8 cellular contexts compared by ENCODE assay signal in the genomic region with DNA sequence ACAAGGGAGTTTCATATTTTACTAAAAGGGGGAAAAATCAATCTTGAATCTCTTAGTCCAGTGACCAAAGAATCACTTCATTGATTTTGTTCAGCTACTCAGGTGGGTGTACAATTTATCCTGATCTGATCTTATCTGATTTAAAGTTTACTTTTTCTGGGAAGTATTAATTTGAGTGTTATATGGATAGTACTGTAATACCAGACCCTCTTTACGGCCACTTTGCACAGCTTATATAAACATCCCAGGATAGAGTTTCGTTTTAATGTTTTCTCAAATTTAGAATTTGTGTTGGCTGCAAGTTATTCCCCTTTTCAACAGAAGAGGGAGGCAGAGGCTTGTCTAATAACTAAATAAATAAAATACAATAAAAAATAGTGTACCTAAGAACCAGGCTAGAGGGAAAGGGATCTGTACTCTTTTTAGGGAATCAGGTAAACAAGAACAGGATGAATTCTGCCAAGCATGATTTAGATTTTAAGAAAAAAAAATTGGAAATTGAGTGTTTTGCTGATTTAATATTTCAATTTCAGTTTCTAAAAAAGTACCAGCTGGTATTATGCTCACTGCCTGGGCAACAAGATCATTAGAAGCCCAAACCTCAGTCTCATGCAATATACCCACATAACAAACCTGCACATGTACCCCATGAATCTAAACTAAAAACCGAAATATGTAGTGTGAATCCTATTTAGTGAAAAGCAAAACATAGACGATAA.
DNase-seq lines count a peak whose midpoint lies in the region; ATAC-seq, FAIRE-seq and TF ChIP-seq lines count a peak whose summit lies in the region.

No MANE protein-coding gene starts in this region.

- intact Hi-C loops in HepG2 (cut with micrococcal nuclease; ENCODE audit: unreplicated experiment) = loop anchor here (1.0 to 10.0 kb wide), 3 partner anchors 34 to 339 kb away; no protein-coding TSS in a partner anchor

- TF ChIP-seq RAD21 in Ishikawa (IDR thresholded peaks at IDR 0.05; ENCODE audit: low read depth) (peak; percentile 37; the same call in 1 of the 2 replicates), HepG2 (CRISPR knock-in tag; IDR thresholded peaks at IDR 0.05) (no peak)

- WGBS in HepG2 (ENCODE audit: low lambda C conversion rate) = 63% methylated on average over 4 of the region's 4 CpGs

- no peaks in the 10 kb centered on the region for H3K36me3 ChIP-seq in BE2C
- no peaks in the 10 kb centered on the region for H3K36me3 ChIP-seq in adipocyte (ENCODE audit: control insufficient read depth, insufficient read depth, low read length, severe bottlenecking)
- no peaks in the 10 kb centered on the region for H3K36me3 ChIP-seq in HepG2 (replicated peaks in 1 of 2; ENCODE audit: control insufficient read depth in 1 of 2, insufficient read depth in 2 of 2, low read length in 2 of 2)

- H3K4me2 ChIP-seq in HepG2 (ENCODE audit: low read depth, low read length) = no peak overlapping the region

- POLR2A ChIA-PET in HepG2 (lab: Yijun Ruan, JAX) = no interaction called here

- DNase-seq in BE2C (no peak), adipocyte (ENCODE audit: low read depth) (peak; percentile 69), HepG2 (ENCODE audit: low spot score) (no peak)
- DNase-seq in activated CD4-positive, CD25-positive, alpha-beta regulatory T cell treated with anti-CD3 and anti-CD28 coated beads, Interleukin-2, amount 50 U/mL, for 72 hours = no peak

- no peak for TF ChIP-seq POLR2A in HepG2 (IDR thresholded peaks at IDR 0.05; ENCODE audit: insufficient read depth in 1 of 2, low read depth in 2 of 2, low read length in 2 of 2)

- in situ Hi-C loops in HepG2 (cut with HindIII; ENCODE audit: extremely low pct_ligation_motif_present, low pct_unique_long_range_greater_than_20kb) = loop anchor here (5.0 kb wide), 1 partner anchor 104 kb away; no protein-coding TSS in a partner anchor

- H3K9ac ChIP-seq in adipocyte (ENCODE audit: low read length) (no peak overlapping the region), HepG2 (ENCODE audit: insufficient read depth, low read depth, low read length) (no peak overlapping the region)

- FAIRE-seq in HepG2 (lab: Jason Lieb, UNC) = no peak

- no peak overlapping the region for H3K27ac ChIP-seq in HepG2 (ENCODE audit: extremely low read length, insufficient read depth, low read length)

- TF ChIP-seq CTCF in BE2C (IDR thresholded peaks at IDR 0.05; ENCODE audit: low read depth, low read length) = peak; percentile 65
- peak; percentile 31 for TF ChIP-seq CTCF in HepG2 (CRISPR knock-in tag; IDR thresholded peaks at IDR 0.05)

- no peaks in the 10 kb centered on the region for H4K20me1 ChIP-seq in HepG2 (ENCODE audit: insufficient read depth, low read length)

- H3K4me1 ChIP-seq in BE2C (no peaks in the 10 kb centered on the region), adipocyte (ENCODE audit: control insufficient read depth, insufficient read depth, low read length) (no peaks in the 10 kb centered on the region), HepG2 (ENCODE audit: insufficient read depth, low read length) (peaks cover 6% of the 10 kb centered on the region; the same call in 1 of the 2 replicates)

- no peaks in the 10 kb centered on the region for H3K79me2 ChIP-seq in HepG2 (ENCODE audit: insufficient read depth, low read length)

- no peak overlapping the region for H3K4me3 ChIP-seq in BE2C (ENCODE audit: low read depth, low read length)
- no peak overlapping the region for H3K4me3 ChIP-seq in adipocyte (ENCODE audit: low read length)
- no peak overlapping the region for H3K4me3 ChIP-seq in HepG2 (replicated peaks in 1 of 3; ENCODE audit: insufficient read depth in 1 of 3, low read depth in 2 of 3, low read length in 3 of 3)

- CTCF ChIA-PET in HepG2 (lab: Yijun Ruan, JAX; ENCODE audit: low intra/inter-chr PET ratio, low total read pairs) = no interaction called here

- no peak for ATAC-seq in HepG2
- ATAC-seq in HG03520 (IDR thresholded peaks at IDR 0.05; ENCODE audit: unreplicated experiment) = no peak
- no peak for ATAC-seq in GM19455 (IDR thresholded peaks at IDR 0.05; ENCODE audit: unreplicated experiment)
- no peak for ATAC-seq in GM21381 (IDR thresholded peaks at IDR 0.05; ENCODE audit: unreplicated experiment)

- no TSS peak for BruUV-seq in HepG2 (replicated peaks; lab: Mats Ljungman, UMichigan)

- H3K9me3 ChIP-seq in BE2C = no peaks in the 10 kb centered on the region
- H3K9me3 ChIP-seq in adipocyte (ENCODE audit: control insufficient read depth, low read length) = no peaks in the 10 kb centered on the region
- no peaks in the 10 kb centered on the region for H3K9me3 ChIP-seq in HepG2 (ENCODE audit: low read length)

- H2AFZ ChIP-seq in HepG2 (ENCODE audit: low read length) = no peak overlapping the region

- no peaks in the 10 kb centered on the region for H3K27me3 ChIP-seq in BE2C
- peaks cover 16% of the 10 kb centered on the region for H3K27me3 ChIP-seq in adipocyte (replicated peaks; ENCODE audit: control insufficient read depth, insufficient read depth, low read length)
- no peaks in the 10 kb centered on the region for H3K27me3 ChIP-seq in HepG2 (ENCODE audit: control insufficient read depth in 1 of 2, insufficient read depth in 2 of 2, low read length in 2 of 2)

- TF ChIP-seq EP300 in Ishikawa (IDR thresholded peaks at IDR 0.05; ENCODE audit: borderline replicate concordance) = no peak
- TF ChIP-seq EP300 in HepG2 (IDR thresholded peaks at IDR 0.05; ENCODE audit: low read depth in 2 of 2, low read length in 2 of 2) = no peak
- TF ChIP-seq EP300 in HepG2 (CRISPR knock-in tag; IDR thresholded peaks at IDR 0.05; ENCODE audit: borderline replicate concordance) = no peak

TF ChIP-seq in Ishikawa, 13 proteins besides CTCF, POLR2A, EP300 and RAD21 (continues in another document):
- TF ChIP-seq, protein P1, sequence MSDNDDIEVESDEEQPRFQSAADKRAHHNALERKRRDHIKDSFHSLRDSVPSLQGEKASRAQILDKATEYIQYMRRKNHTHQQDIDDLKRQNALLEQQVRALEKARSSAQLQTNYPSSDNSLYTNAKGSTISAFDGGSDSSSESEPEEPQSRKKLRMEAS (IDR thresholded peaks at IDR 0.05) = no peak
- TF ChIP-seq, protein P2, sequence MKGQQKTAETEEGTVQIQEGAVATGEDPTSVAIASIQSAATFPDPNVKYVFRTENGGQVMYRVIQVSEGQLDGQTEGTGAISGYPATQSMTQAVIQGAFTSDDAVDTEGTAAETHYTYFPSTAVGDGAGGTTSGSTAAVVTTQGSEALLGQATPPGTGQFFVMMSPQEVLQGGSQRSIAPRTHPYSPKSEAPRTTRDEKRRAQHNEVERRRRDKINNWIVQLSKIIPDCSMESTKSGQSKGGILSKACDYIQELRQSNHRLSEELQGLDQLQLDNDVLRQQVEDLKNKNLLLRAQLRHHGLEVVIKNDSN (IDR thresholded peaks at IDR 0.05) = no peak
- TF ChIP-seq CREB1 (IDR thresholded peaks at IDR 0.05; ENCODE audit: low read depth) = no peak
- TF ChIP-seq ZBTB7A (IDR thresholded peaks at IDR 0.05; ENCODE audit: low read depth) = no peak
- TF ChIP-seq NFIC (IDR thresholded peaks at IDR 0.05) = no peak
- no peak for TF ChIP-seq YY1 (IDR thresholded peaks at IDR 0.05; ENCODE audit: low read depth)

TF ChIP-seq in HepG2, 621 proteins besides CTCF, POLR2A, EP300 and RAD21:
- no peak for TF ChIP-seq ZNF207 (IDR thresholded peaks at IDR 0.05; ENCODE audit: borderline replicate concordance)
- TF ChIP-seq, protein P3, sequence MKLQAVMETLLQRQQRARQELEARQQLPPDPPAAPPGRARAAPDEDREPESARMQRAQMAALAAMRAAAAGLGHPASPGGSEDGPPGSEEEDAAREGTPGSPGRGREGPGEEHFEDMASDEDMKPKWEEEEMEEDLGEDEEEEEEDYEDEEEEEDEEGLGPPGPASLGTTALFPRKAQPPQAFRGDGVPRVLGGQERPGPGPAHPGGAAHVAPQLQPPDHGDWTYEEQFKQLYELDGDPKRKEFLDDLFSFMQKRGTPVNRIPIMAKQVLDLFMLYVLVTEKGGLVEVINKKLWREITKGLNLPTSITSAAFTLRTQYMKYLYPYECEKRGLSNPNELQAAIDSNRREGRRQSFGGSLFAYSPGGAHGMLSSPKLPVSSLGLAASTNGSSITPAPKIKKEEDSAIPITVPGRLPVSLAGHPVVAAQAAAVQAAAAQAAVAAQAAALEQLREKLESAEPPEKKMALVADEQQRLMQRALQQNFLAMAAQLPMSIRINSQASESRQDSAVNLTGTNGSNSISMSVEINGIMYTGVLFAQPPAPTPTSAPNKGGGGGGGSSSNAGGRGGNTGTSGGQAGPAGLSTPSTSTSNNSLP (IDR thresholded peaks at IDR 0.05; ENCODE audit: low read depth, low read length) = peak; percentile 34; the same call in 1 of the 2 replicates
TF ChIP-seq in HepG2: peak in this region for 1.
